In the genomic region with DNA sequence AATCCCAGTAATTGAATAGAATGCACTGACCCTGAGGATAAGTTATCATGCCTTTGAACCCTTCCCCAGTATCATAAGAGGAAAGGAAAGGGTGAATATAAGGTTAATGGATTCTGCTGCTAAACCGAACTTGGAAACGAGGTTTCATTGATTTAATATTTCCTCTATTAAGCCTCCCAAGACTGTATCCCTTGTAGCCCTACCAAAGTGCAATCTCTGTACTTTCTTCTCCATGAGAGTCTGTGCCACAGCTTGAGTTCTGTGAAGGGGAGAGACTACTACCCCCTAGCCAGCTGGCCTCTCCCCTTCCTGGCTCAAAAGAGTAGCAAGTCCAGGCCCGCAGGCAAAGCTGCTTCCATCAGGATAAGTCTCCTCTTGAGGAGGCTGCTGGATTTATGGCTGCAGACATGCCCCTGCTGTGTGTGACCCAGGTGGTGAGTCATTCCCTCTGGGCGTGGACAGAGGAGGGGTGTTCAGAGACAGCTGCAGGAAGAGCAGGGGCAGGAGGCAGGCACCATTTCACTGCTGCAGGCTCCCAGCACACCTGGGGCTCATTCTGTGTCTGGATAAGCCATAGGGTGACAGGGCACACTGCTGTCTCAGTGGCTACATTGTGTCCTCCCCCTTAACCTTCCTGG, we compare ENCODE assay signal across 9 cellular contexts. TPM values are rescaled to one million over a fixed set of nuclear protein-coding genes. Genes with fewer than 3 reads are reported as not detected.
DNase-seq lines count a peak whose midpoint lies in the region; TF ChIP-seq lines count a peak whose summit lies in the region.
"Had no signal": no experiment of that assay in that cellular context is flagged by ENCODE, and none has a peak within 500 bp of the region (broad histone marks: within the 10 kb centered on the region; RNA-seq: fewer than 3 reads in every experiment).

No MANE protein-coding gene starts in this region.

- DNase-seq in EL, result peak; percentile 96
- DNase-seq in KBM-7, result peak; percentile 66
- peak; percentile 85 for DNase-seq in astrocyte of the cerebellum (ENCODE audit: low read depth)
- DNase-seq in iPS-NIHi7 (ENCODE audit: extremely low spot score), result peak; percentile 82
- DNase-seq in stimulated activated CD4-positive, alpha-beta T cell treated with anti-CD3 and anti-CD28 coated beads, Interleukin-4, amount 100 ng/mL, for 24 hours, result peak; percentile 34
- DNase-seq in NCI-H526 treated with DMSO at 0.1 percent for 48 hours (lab: John Stamatoyannopoulos, UW), result no peak
- no peak for DNase-seq in KG1 (lab: John Stamatoyannopoulos, UW)

- in situ Hi-C loops in KBM-7 (cut with MboI; ENCODE audit: low pct_unique_long_range_greater_than_20kb, low sequenced_read_pairs) (no loop called here), astrocyte of the cerebellum (cut with HindIII; ENCODE audit: low sequenced_read_pairs) (no loop called here)

- TF ChIP-seq CTCF in astrocyte of the cerebellum (IDR thresholded peaks at IDR 0.05; ENCODE audit: low read depth, low read length, missing control alignments), result no peak

- no peak overlapping the region for H3K4me3 ChIP-seq in astrocyte of the cerebellum (ENCODE audit: low read depth, low read length)
- H3K4me3 ChIP-seq: SK-N-MC had no signal

TF ChIP-seq in PFSK-1, 5 proteins besides CTCF, POLR2A, EP300 and RAD21:
- peak; percentile 90 for TF ChIP-seq FOXP2 (optimal IDR thresholded peaks at IDR 0.05; ENCODE audit: borderline replicate concordance, extremely low read depth, extremely low read length, insufficient read depth)
- 0 out of 2 replicates have a peak, but pooled peaks have one; percentile 27 for TF ChIP-seq SIN3A (IDR thresholded peaks at IDR 0.05; ENCODE audit: borderline replicate concordance, insufficient read depth, low read length)
- TF ChIP-seq, protein P1, sequence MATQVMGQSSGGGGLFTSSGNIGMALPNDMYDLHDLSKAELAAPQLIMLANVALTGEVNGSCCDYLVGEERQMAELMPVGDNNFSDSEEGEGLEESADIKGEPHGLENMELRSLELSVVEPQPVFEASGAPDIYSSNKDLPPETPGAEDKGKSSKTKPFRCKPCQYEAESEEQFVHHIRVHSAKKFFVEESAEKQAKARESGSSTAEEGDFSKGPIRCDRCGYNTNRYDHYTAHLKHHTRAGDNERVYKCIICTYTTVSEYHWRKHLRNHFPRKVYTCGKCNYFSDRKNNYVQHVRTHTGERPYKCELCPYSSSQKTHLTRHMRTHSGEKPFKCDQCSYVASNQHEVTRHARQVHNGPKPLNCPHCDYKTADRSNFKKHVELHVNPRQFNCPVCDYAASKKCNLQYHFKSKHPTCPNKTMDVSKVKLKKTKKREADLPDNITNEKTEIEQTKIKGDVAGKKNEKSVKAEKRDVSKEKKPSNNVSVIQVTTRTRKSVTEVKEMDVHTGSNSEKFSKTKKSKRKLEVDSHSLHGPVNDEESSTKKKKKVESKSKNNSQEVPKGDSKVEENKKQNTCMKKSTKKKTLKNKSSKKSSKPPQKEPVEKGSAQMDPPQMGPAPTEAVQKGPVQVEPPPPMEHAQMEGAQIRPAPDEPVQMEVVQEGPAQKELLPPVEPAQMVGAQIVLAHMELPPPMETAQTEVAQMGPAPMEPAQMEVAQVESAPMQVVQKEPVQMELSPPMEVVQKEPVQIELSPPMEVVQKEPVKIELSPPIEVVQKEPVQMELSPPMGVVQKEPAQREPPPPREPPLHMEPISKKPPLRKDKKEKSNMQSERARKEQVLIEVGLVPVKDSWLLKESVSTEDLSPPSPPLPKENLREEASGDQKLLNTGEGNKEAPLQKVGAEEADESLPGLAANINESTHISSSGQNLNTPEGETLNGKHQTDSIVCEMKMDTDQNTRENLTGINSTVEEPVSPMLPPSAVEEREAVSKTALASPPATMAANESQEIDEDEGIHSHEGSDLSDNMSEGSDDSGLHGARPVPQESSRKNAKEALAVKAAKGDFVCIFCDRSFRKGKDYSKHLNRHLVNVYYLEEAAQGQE (IDR thresholded peaks at IDR 0.05; ENCODE audit: insufficient read depth in 1 of 2, low read depth in 2 of 2, low read length in 2 of 2), result no peak
- TF ChIP-seq TAF1 (IDR thresholded peaks at IDR 0.05; ENCODE audit: borderline replicate concordance, insufficient read depth, low read length), result peak; percentile 29; the same call in 1 of the 2 replicates
- TF ChIP-seq POLR2AphosphoS5 (IDR thresholded peaks at IDR 0.05; ENCODE audit: low read depth, low read length), result no peak

RNA-seq across cellular contexts. Expression of a gene that starts 58.4 kb away (rescaled TPM):
- 14.1 TPM for polyA plus RNA-seq in PFSK-1 (2012; ENCODE audit: insufficient read length, low read depth)

RNA-seq across cellular contexts. Expression of a gene that starts 58.8 kb away (rescaled TPM):
- polyA plus RNA-seq in PFSK-1 (2012; ENCODE audit: insufficient read length, low read depth), result 3.6 TPM

Comparison
In these comparisons a context has a peak if more than half of its experiments do, and no peak if none do; other contexts are left out.
1. DNase-seq: peak in EL (single experiment), KBM-7 (single experiment), astrocyte of the cerebellum (single experiment), iPS-NIHi7 (single experiment) and stimulated activated CD4-positive, alpha-beta T cell treated with anti-CD3 and anti-CD28 coated beads, Interleukin-4, amount 100 ng/mL, for 24 hours (single experiment); none in NCI-H526 treated with DMSO at 0.1 percent for 48 hours (single experiment) and KG1 (single experiment).